9 cellular contexts compared by ENCODE assay signal in the genomic region with DNA sequence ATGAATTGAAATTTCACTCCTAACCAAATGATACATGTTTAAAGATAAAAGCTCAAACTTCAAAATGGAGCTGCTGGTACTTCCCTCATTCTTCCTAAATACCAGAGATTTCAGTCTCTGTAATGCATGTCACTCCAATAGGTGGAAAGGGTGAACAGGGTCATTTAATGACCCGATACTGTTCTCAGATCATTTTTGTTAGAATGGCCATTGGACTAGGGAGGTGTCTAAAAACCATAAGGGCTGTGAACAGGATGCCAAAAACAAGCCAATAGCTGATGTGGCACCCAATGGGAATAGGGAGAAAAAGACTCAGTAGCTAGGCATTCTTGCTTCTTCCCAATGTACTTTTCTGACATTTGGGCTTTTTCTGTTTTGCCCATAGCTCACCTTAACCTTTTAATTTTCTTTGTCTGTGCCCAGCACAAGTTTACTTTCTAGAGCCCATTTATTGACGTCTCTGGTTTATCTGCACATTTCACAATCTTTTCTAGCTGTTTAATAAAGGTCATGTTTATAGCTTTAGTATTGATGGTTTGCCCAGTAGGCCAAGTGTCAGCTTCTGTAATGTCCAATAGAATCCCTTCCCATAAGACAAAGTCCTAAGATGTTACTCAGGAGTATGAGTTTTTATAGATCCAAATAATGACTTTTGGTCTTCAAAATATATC. TPM values are rescaled to one million over a fixed set of nuclear protein-coding genes. Genes with fewer than 3 reads are reported as not detected.
"Had no signal": no experiment of that assay in that cellular context is flagged by ENCODE, and none has a peak within 500 bp of the region (broad histone marks: within the 10 kb centered on the region; RNA-seq: fewer than 3 reads in every experiment).

No MANE protein-coding gene starts in this region.

- H3K36me3 ChIP-seq: HAP-1 had no signal

- H3K4me1 ChIP-seq: HAP-1 had no signal

- FAIRE-seq: K562 had no signal

- DNase-seq: GM23248, GOT3, H7, HFFc6, IMR-90 had no signal

- H3K4me3 ChIP-seq: GM23248, HAP-1, K562 had no signal

- H3K9ac ChIP-seq: GM23248 had no signal

- H3K9me3 ChIP-seq: HAP-1 had no signal

- H3K27ac ChIP-seq: GM23248, HL-60 had no signal

- ATAC-seq: HCT116, K562 had no signal

- H2AFZ ChIP-seq: GM23248 had no signal

RNA-seq across cellular contexts. Expression of a gene that starts 24.2 kb away (rescaled TPM):
- total RNA-seq: HFFc6 had no signal
- polyA plus RNA-seq: K562 had no signal
